Comparison of ENCODE assay signal across 8 cellular contexts in genomic region chr19:39969266-39969665, GRCh38. TPM values are rescaled to one million over a fixed set of nuclear protein-coding genes. Genes with fewer than 3 reads are reported as not detected.
A peak's percentile ranks its signal among the peaks of the same experiment; 100 is the strongest.
DNase-seq lines count a peak whose midpoint lies in the region; ATAC-seq, FAIRE-seq and TF ChIP-seq lines count a peak whose summit lies in the region.

No MANE protein-coding gene starts in this region.

- H3K4me3 ChIP-seq in ACC112 (ENCODE audit: low read depth, low read length) (peak overlapping the region; percentile 98; the same call in 1 of the 2 replicates), HFF-Myc (replicated peaks; ENCODE audit: low read depth, low read length) (peak overlapping the region; percentile 95; the same call in 1 of the 2 replicates), astrocyte (ENCODE audit: insufficient read depth, low read depth, low read length) (no peak overlapping the region), upper lobe of left lung (no peak overlapping the region)

- no peak overlapping the region for H3K4me2 ChIP-seq in astrocyte (ENCODE audit: low read length)

- H3K36me3 Mint-ChIP-seq in astrocyte (ENCODE audit: low read depth, unreplicated experiment), result peaks cover 6% of the 10 kb centered on the region

- H3K9me3 Mint-ChIP-seq in astrocyte (ENCODE audit: unreplicated experiment), result no peaks in the 10 kb centered on the region

- H3K36me3 ChIP-seq in ACC112 (ENCODE audit: insufficient read depth, low read length) (peaks cover 11% of the 10 kb centered on the region; the same call in 1 of the 2 replicates), astrocyte (ENCODE audit: insufficient read depth, low read length) (peaks cover 18% of the 10 kb centered on the region), upper lobe of left lung (peaks cover 3 to 21% (median 20%) of the 10 kb centered on the region in 4 donors)

- H3K27ac Mint-ChIP-seq in astrocyte (ENCODE audit: unreplicated experiment), result peak overlapping the region; percentile 30

- FAIRE-seq in astrocyte (lab: Jason Lieb, UNC), result no peak

- TF ChIP-seq CTCF in HFF-Myc (IDR thresholded peaks at IDR 0.05; ENCODE audit: low read depth, low read length, missing control alignments) (no peak), astrocyte (IDR thresholded peaks at IDR 0.05; ENCODE audit: insufficient read depth, low read depth, low read length) (no peak), upper lobe of left lung (IDR thresholded peaks at IDR 0.05) (no peak)

- no peaks in the 10 kb centered on the region for H3K27me3 Mint-ChIP-seq in astrocyte (ENCODE audit: low read depth, unreplicated experiment)

- H3K4me1 ChIP-seq in ACC112 (ENCODE audit: control insufficient read depth, insufficient read depth, low read length, unreplicated experiment), result peaks cover 11% of the 10 kb centered on the region
- peaks cover 11% of the 10 kb centered on the region for H3K4me1 ChIP-seq in astrocyte (ENCODE audit: insufficient read depth, low read length)
- peaks cover 16 to 28% (median 18%) of the 10 kb centered on the region in 4 donors for H3K4me1 ChIP-seq in upper lobe of left lung

- H3K9me3 ChIP-seq in astrocyte (ENCODE audit: insufficient read depth, low read depth, low read length) (no peaks in the 10 kb centered on the region), upper lobe of left lung (no peaks in the 10 kb centered on the region)

- peaks cover 16% of the 10 kb centered on the region for H3K4me1 Mint-ChIP-seq in astrocyte (ENCODE audit: low read depth, unreplicated experiment)

- DNase-seq in HFF-Myc (ENCODE audit: extremely low read depth, low read depth) (no peak), astrocyte (ENCODE audit: low read depth) (no peak), myocyte (ENCODE audit: low read depth) (peak; percentile 7), HT-29 (ENCODE audit: low spot score) (no peak), upper lobe of left lung (no peak)

- ATAC-seq in HG03571 (IDR thresholded peaks at IDR 0.05; ENCODE audit: unreplicated experiment), result no peak
- no peak for ATAC-seq in upper lobe of left lung (ENCODE audit: low FRiP score in 2 of 2)
- ATAC-seq in GM18519 (IDR thresholded peaks at IDR 0.05; ENCODE audit: low FRiP score, unreplicated experiment), result no peak

- H3K79me2 ChIP-seq in ACC112 (ENCODE audit: control insufficient read depth, insufficient read depth, low read length, unreplicated experiment) (peaks cover 20% of the 10 kb centered on the region), astrocyte (ENCODE audit: insufficient read depth, low read length) (peaks cover 33% of the 10 kb centered on the region)

- TF ChIP-seq POLR2A in upper lobe of left lung (IDR thresholded peaks at IDR 0.05), result no peak

- TF ChIP-seq EP300 in upper lobe of left lung (IDR thresholded peaks at IDR 0.05), result no peak

- 80 to 83% methylated on average over 6 of the region's 6 CpGs for WGBS in upper lobe of left lung, 2 donors

- H3K4me3 Mint-ChIP-seq in astrocyte (ENCODE audit: unreplicated experiment), result peak overlapping the region; percentile 100

- peak overlapping the region; percentile 65; the same call in 1 of the 2 replicates for H3K27ac ChIP-seq in ACC112 (ENCODE audit: low read depth, low read length)
- no peak overlapping the region for H3K27ac ChIP-seq in astrocyte (ENCODE audit: low read depth, low read length)
- peak overlapping the region in 1 of 4 donors; percentile 92 for H3K27ac ChIP-seq in upper lobe of left lung

- no peak overlapping the region for H2AFZ ChIP-seq in ACC112 (ENCODE audit: low read length, unreplicated experiment)
- no peak overlapping the region for H2AFZ ChIP-seq in astrocyte (ENCODE audit: low read depth, low read length)

- H4K20me1 ChIP-seq in astrocyte (ENCODE audit: insufficient read depth, low read length), result peaks cover 18% of the 10 kb centered on the region

- no peak overlapping the region for H3K9ac ChIP-seq in astrocyte (ENCODE audit: low read length)

- H3K27me3 ChIP-seq in ACC112 (ENCODE audit: insufficient read depth, low read length) (no peaks in the 10 kb centered on the region), astrocyte (ENCODE audit: insufficient read depth, low read length) (no peaks in the 10 kb centered on the region), upper lobe of left lung (no peaks in the 10 kb centered on the region)

RNA-seq across cellular contexts. Expression of gene PSMC4, which starts 1.7 kb away (rescaled TPM):
- total RNA-seq in astrocyte (121 and 127 TPM in 2 replicates), myocyte (165 and 187 TPM in 2 replicates), upper lobe of left lung (10 to 100 TPM; 41.1 to 85.7 (median 59.9) TPM)
- polyA plus RNA-seq in myocyte (2012), result 130 TPM
- 284 and 351 TPM in 2 replicates for total RNA-seq in HT-29 (2014; rRNA removed; shearing (Covaris generic))

RNA-seq across cellular contexts. Expression of gene ZNF546, which starts 27.6 kb away (rescaled TPM):
- 2.0 and 3.0 TPM in 2 replicates for total RNA-seq in astrocyte
- total RNA-seq in myocyte, result 3.0 and 3.2 TPM in 2 replicates
- polyA plus RNA-seq in myocyte (2012), result 1.1 TPM
- total RNA-seq in HT-29 (2014; rRNA removed; shearing (Covaris generic)), result not detected in 2 replicates
- total RNA-seq in upper lobe of left lung, result 1 to 10 TPM; 2.1 to 6.4 (median 5.0) TPM

RNA-seq across cellular contexts. Expression of gene FCGBP, which starts 34.8 kb away (rescaled TPM):
- total RNA-seq in astrocyte, result 0.54 and 1.4 TPM in 2 replicates
- total RNA-seq in myocyte, result 0.21 and 0.43 TPM in 2 replicates
- polyA plus RNA-seq in myocyte (2012), result 0.33 TPM
- total RNA-seq in HT-29 (2014; rRNA removed; shearing (Covaris generic)), result 10.1 and 14.8 TPM in 2 replicates
- 10 to 100 TPM in 4 of 6 donors, 1 to 10 TPM in 2; 7.0 to 27.2 (median 14.3) TPM for total RNA-seq in upper lobe of left lung

Comparison
In these comparisons a context has a peak if more than half of its experiments do, and no peak if none do; other contexts are left out.
1. H3K4me3 ChIP-seq: peak in ACC112 (single experiment) and HFF-Myc (single experiment); none in astrocyte (single experiment) and upper lobe of left lung (0 of 4).